8 cellular contexts compared by ENCODE assay signal in genomic region chr6:136549359-136550044, GRCh38. TPM values are rescaled to one million over a fixed set of nuclear protein-coding genes. Genes with fewer than 3 reads are reported as not detected.
DNase-seq lines count a peak whose midpoint lies in the region; ATAC-seq and TF ChIP-seq lines count a peak whose summit lies in the region.

No MANE protein-coding gene starts in this region.

- H3K4me3 Mint-ChIP-seq in CD4-positive, alpha-beta T cell, result peak overlapping the region; percentile 84
- H3K4me3 Mint-ChIP-seq in GM23338, result peak overlapping the region; percentile 88

- H3K23ac ChIP-seq in mesenchymal stem cell (ENCODE audit: low read length in 2 of 2), result peak overlapping the region in 1 of 2 experiments; percentile 72

- H3K4ac ChIP-seq in mesenchymal stem cell (ENCODE audit: low read depth in 1 of 2, low read length in 2 of 2), result peak overlapping the region in 1 of 2 experiments; percentile 19

- no peaks in the 10 kb centered on the region for H3K36me3 Mint-ChIP-seq in CD4-positive, alpha-beta T cell (ENCODE audit: low read depth)
- no peaks in the 10 kb centered on the region; the same call in 2 of the 3 replicates for H3K36me3 Mint-ChIP-seq in GM23338 (ENCODE audit: low read depth)

- peak overlapping the region; percentile 95 for H3K4me2 ChIP-seq in GM23338
- H3K4me2 ChIP-seq in PC-9, result peak overlapping the region; percentile 84
- H3K4me2 ChIP-seq in mesenchymal stem cell (ENCODE audit: low read length, poor library complexity, severe bottlenecking), result peak overlapping the region; percentile 99

- H3K79me2 ChIP-seq in GM23338 (replicated peaks; ENCODE audit: insufficient read depth), result peaks cover 52% of the 10 kb centered on the region
- peaks cover 52% of the 10 kb centered on the region for H3K79me2 ChIP-seq in PC-9 (ENCODE audit: low read depth)

- H3K18ac ChIP-seq in mesenchymal stem cell (ENCODE audit: low read depth in 1 of 2, low read length in 2 of 2), result peak overlapping the region in 1 of 2 experiments; percentile 16

- no peak overlapping the region for H2AK5ac ChIP-seq in mesenchymal stem cell (ENCODE audit: low read length, severe bottlenecking)

- H3K4me1 ChIP-seq in GM23338 (ENCODE audit: insufficient read depth) (peaks cover 43% of the 10 kb centered on the region), PC-9 (replicated peaks; ENCODE audit: insufficient read depth) (peaks cover 28% of the 10 kb centered on the region), duodenal mucosa (ENCODE audit: control insufficient read depth in 1 of 2, insufficient read depth in 2 of 2, low read length in 2 of 2) (peaks cover 14 to 27% of the 10 kb centered on the region in 2 donors), mesenchymal stem cell (ENCODE audit: control insufficient read depth, insufficient read depth, low read depth, low read length) (peaks cover 21% of the 10 kb centered on the region), tibial artery (peaks cover 0 to 20% (median 8%) of the 10 kb centered on the region in 4 donors)

- H3K9me2 ChIP-seq in GM23338 (ENCODE audit: insufficient read depth), result no peaks in the 10 kb centered on the region
- H3K9me2 ChIP-seq in PC-9 (ENCODE audit: insufficient read depth), result no peaks in the 10 kb centered on the region

- no peak overlapping the region for H2BK5ac ChIP-seq in mesenchymal stem cell (ENCODE audit: low read depth, low read length, poor library complexity, severe bottlenecking)

- BruUV-seq in PC-9 (replicated peaks; lab: Mats Ljungman, UMichigan), result no TSS peak

- no peaks in the 10 kb centered on the region for H3K9me3 ChIP-seq in CD4-positive, alpha-beta T cell (ENCODE audit: control insufficient read depth, low read length)
- H3K9me3 ChIP-seq in PC-9 (ENCODE audit: insufficient read depth, low read depth) (no peaks in the 10 kb centered on the region), duodenal mucosa (ENCODE audit: control insufficient read depth in 1 of 2, low read length in 2 of 2) (no peaks in the 10 kb centered on the region), mesenchymal stem cell (ENCODE audit: control insufficient read depth, low read length) (no peaks in the 10 kb centered on the region), tibial artery (no peaks in the 10 kb centered on the region)

- H4K20me1 ChIP-seq in GM23338 (replicated peaks; ENCODE audit: insufficient read depth) (peaks cover 4% of the 10 kb centered on the region), PC-9 (ENCODE audit: insufficient read depth) (peaks cover 12% of the 10 kb centered on the region)

- intact Hi-C loops in CD4-positive, alpha-beta T cell (cut with DNase I, micrococcal nuclease), result loop anchor here in 1 of 2 experiments (10.0 kb wide), 1 partner anchor 1045 kb away; no protein-coding TSS in a partner anchor
- intact Hi-C loops in PC-9 (cut with micrococcal nuclease; ENCODE audit: unreplicated experiment) (loop anchor here (1.0 to 10.0 kb wide), 5 partner anchors 175 to 1042 kb away; partner anchors contain the start of genes BCLAF1 and MTFR2), tibial artery (cut with DNase I; ENCODE audit: low total_unique reads) (no loop called here)

- ATAC-seq in CD4-positive, alpha-beta T cell (ENCODE audit: poor library complexity), result no peak
- peak; percentile 9 for ATAC-seq in GM23338

- H3K36me3 ChIP-seq in GM23338 (ENCODE audit: insufficient read depth) (no peaks in the 10 kb centered on the region), PC-9 (ENCODE audit: low read depth) (no peaks in the 10 kb centered on the region), duodenal mucosa (ENCODE audit: control insufficient read depth in 1 of 2, insufficient read depth in 2 of 2, low read length in 2 of 2) (no peaks in the 10 kb centered on the region), mesenchymal stem cell (ENCODE audit: control insufficient read depth in 1 of 2, insufficient read depth in 2 of 2, low read depth in 1 of 2, low read length in 2 of 2) (peaks cover 0 to 3% of the 10 kb centered on the region in 2 experiments), tibial artery (no peaks in the 10 kb centered on the region)

- H2BK120ac ChIP-seq in mesenchymal stem cell (ENCODE audit: low read depth, low read length), result no peak overlapping the region

- H3F3A ChIP-seq in GM23338 (replicated peaks; ENCODE audit: low read depth), result 0 out of 2 replicates have a peak, but pooled peaks cover 6% of the 10 kb centered on the region
- peaks cover 8% of the 10 kb centered on the region; the same call in 1 of the 2 replicates for H3F3A ChIP-seq in PC-9 (ENCODE audit: insufficient read depth, low read depth)

- no peak for TF ChIP-seq CTCF in CD4-positive, alpha-beta T cell (IDR thresholded peaks at IDR 0.05)
- TF ChIP-seq CTCF in GM23338 (conservative IDR thresholded peaks at IDR 0.05; ENCODE audit: low read depth in 2 of 2) (no peak), PC-9 (conservative IDR thresholded peaks at IDR 0.05) (no peak), tibial artery (IDR thresholded peaks at IDR 0.05) (no peak)

- DNase-seq in CD4-positive, alpha-beta T cell, result no peak
- peak; percentile 64 for DNase-seq in GM23338 (ENCODE audit: low spot score)
- DNase-seq in PC-9, result peak; percentile 36 to 58
- peak; percentile 36 for DNase-seq in mesenchymal stem cell
- no peak for DNase-seq in tibial artery
- no peak for DNase-seq in NCI-H2081 treated with DMSO at 0.1 percent for 48 hours (lab: John Stamatoyannopoulos, UW)
- DNase-seq in KG1 (lab: John Stamatoyannopoulos, UW), result no peak

- WGBS in mesenchymal stem cell, result 3% methylated on average over 38 of the region's 42 CpGs

- peak overlapping the region; percentile 36 for H4K8ac ChIP-seq in mesenchymal stem cell (ENCODE audit: low read length)

- CTCF ChIA-PET in CD4-positive, alpha-beta T cell (lab: Charles Lee), result interaction anchor here (1.6 to 1.8 kb wide), 2 partner anchors 17 to 243 kb away, joined by 4 to 6 read pairs; partner anchors contain the start of gene MAP3K5
- CTCF ChIA-PET in PC-9 (lab: Charles Lee), result interaction anchor here (0.6 kb wide), 1 partner anchor 240 kb away, joined by 13 read pairs; no protein-coding TSS in a partner anchor

- no peak overlapping the region for H4K91ac ChIP-seq in mesenchymal stem cell (ENCODE audit: low read length)

- H3K4me1 Mint-ChIP-seq in CD4-positive, alpha-beta T cell (ENCODE audit: low read depth), result peaks cover 14% of the 10 kb centered on the region
- peaks cover 44% of the 10 kb centered on the region for H3K4me1 Mint-ChIP-seq in GM23338

- H3K27ac ChIP-seq in CD4-positive, alpha-beta T cell (ENCODE audit: low read depth, low read length), result no peak overlapping the region
- no peak overlapping the region for H3K27ac ChIP-seq in GM23338 (ENCODE audit: low read depth)
- H3K27ac ChIP-seq in PC-9, result peak overlapping the region; percentile 49
- no peak overlapping the region for H3K27ac ChIP-seq in duodenal mucosa (ENCODE audit: low read depth, low read length)
- H3K27ac ChIP-seq in mesenchymal stem cell (ENCODE audit: low read length, poor library complexity, severe bottlenecking), result no peak overlapping the region
- H3K27ac ChIP-seq in tibial artery, result peak overlapping the region; percentile 41 to 61

- no peak overlapping the region for H3K27ac Mint-ChIP-seq in CD4-positive, alpha-beta T cell
- H3K27ac Mint-ChIP-seq in GM23338, result peak overlapping the region; percentile 91; the same call in 1 of the 2 replicates

- H3K79me1 ChIP-seq in mesenchymal stem cell (replicated peaks; ENCODE audit: low read length, poor library complexity, severe bottlenecking), result no peaks in the 10 kb centered on the region

- peak overlapping the region; percentile 93 for H3K4me3 ChIP-seq in GM23338
- H3K4me3 ChIP-seq in PC-9, result peak overlapping the region; percentile 85
- peak overlapping the region; percentile 69 to 79 for H3K4me3 ChIP-seq in duodenal mucosa (ENCODE audit: low read depth in 1 of 2, low read length in 2 of 2)
- H3K4me3 ChIP-seq in mesenchymal stem cell (ENCODE audit: insufficient read depth in 1 of 2, low read depth in 1 of 2, low read length in 2 of 2), result peak overlapping the region; percentile 78 to 88
- peak overlapping the region; percentile 72 to 81 for H3K4me3 ChIP-seq in tibial artery

- no peak overlapping the region for H2BK12ac ChIP-seq in mesenchymal stem cell (ENCODE audit: low read length in 2 of 2)

- peak overlapping the region in 1 of 2 experiments; percentile 22 for H3K14ac ChIP-seq in mesenchymal stem cell (ENCODE audit: low read length in 2 of 2)

- no peaks in the 10 kb centered on the region for H3K9me3 Mint-ChIP-seq in CD4-positive, alpha-beta T cell
- no peaks in the 10 kb centered on the region for H3K9me3 Mint-ChIP-seq in GM23338

- H3K9ac ChIP-seq in duodenal mucosa (ENCODE audit: low read depth in 1 of 2, low read length in 2 of 2) (peak overlapping the region; percentile 70 to 71), mesenchymal stem cell (ENCODE audit: low read length) (peak overlapping the region; percentile 67)

- H3K27me3 ChIP-seq in CD4-positive, alpha-beta T cell (ENCODE audit: control insufficient read depth, insufficient read depth, low read length), result peaks cover 37% of the 10 kb centered on the region
- H3K27me3 ChIP-seq in GM23338 (ENCODE audit: insufficient read depth) (peaks cover 36% of the 10 kb centered on the region), PC-9 (ENCODE audit: insufficient read depth, low read depth) (no peaks in the 10 kb centered on the region), duodenal mucosa (ENCODE audit: control insufficient read depth in 1 of 2, insufficient read depth in 2 of 2, low read length in 2 of 2) (peaks cover 0 to 5% of the 10 kb centered on the region in 2 donors), mesenchymal stem cell (ENCODE audit: control insufficient read depth in 1 of 2, insufficient read depth in 1 of 2, low read length in 2 of 2) (peaks cover 9 to 49% of the 10 kb centered on the region in 2 experiments), tibial artery (peaks cover 0 to 2% of the 10 kb centered on the region in 2 donors)

- peak overlapping the region; percentile 25 for H2AFZ ChIP-seq in GM23338
- H2AFZ ChIP-seq in PC-9, result peak overlapping the region; percentile 91
- H2AFZ ChIP-seq in mesenchymal stem cell (ENCODE audit: low read depth, low read length), result peak overlapping the region; percentile 88

- peaks cover 55% of the 10 kb centered on the region for H3K27me3 Mint-ChIP-seq in CD4-positive, alpha-beta T cell
- peaks cover 10% of the 10 kb centered on the region for H3K27me3 Mint-ChIP-seq in GM23338 (ENCODE audit: insufficient read depth, low read depth, poor library complexity)

- POLR2A ChIA-PET in CD4-positive, alpha-beta T cell (lab: Charles Lee), result interaction anchor here (1.0 kb wide), 1 partner anchor 11 kb away, joined by 3 read pairs; no protein-coding TSS in a partner anchor
- POLR2A ChIA-PET in PC-9 (lab: Charles Lee; ENCODE audit: unreplicated experiment), result interaction anchor here (0.6 to 1.2 kb wide), 3 partner anchors 61 to 268 kb away, joined by 3 to 4 read pairs (median 4); partner anchors contain the start of gene MAP3K5

- peak overlapping the region; percentile 46 for H2BK15ac ChIP-seq in mesenchymal stem cell (ENCODE audit: low read depth, poor library complexity, severe bottlenecking)

TF ChIP-seq in GM23338, 12 proteins besides CTCF, POLR2A, EP300 and RAD21 (continues in another document):
- no peak for TF ChIP-seq EZH2phosphoT487 (IDR thresholded peaks at IDR 0.05; ENCODE audit: unreplicated experiment)

RNA-seq across cellular contexts. Expression of gene MAP7, which starts 0.7 kb away (rescaled TPM):
- under 1 TPM; 0.45 to 0.49 TPM for total RNA-seq in CD4-positive, alpha-beta T cell
- 47.8 and 49.2 TPM in 2 replicates for total RNA-seq in GM23338 (2014; rRNA removed; shearing (Covaris generic))
- polyA plus RNA-seq in GM23338 (2016; fragmentation: Nextera tagmentation; extraction: Ambion mirVana), result 43.2 and 44.7 TPM in 2 replicates
- total RNA-seq in PC-9 (2021), result 27.5 and 33.7 TPM in 2 replicates
- polyA plus RNA-seq in mesenchymal stem cell (2013, experiment 1 of 2), result 0.61 TPM
- 0.55 TPM for polyA plus RNA-seq in mesenchymal stem cell (2013, experiment 2 of 2)

Comparison
In these comparisons a context has a peak if more than half of its experiments do, and no peak if none do; other contexts are left out.
1. DNase-seq: peak in GM23338 (single experiment), PC-9 (2 of 2) and mesenchymal stem cell (single experiment); none in CD4-positive, alpha-beta T cell (0 of 10), tibial artery (0 of 2), NCI-H2081 treated with DMSO at 0.1 percent for 48 hours (single experiment) and KG1 (single experiment).
2. H3K27ac ChIP-seq: peak in PC-9 (single experiment) and tibial artery (2 of 2); none in CD4-positive, alpha-beta T cell (single experiment), GM23338 (single experiment), duodenal mucosa (single experiment) and mesenchymal stem cell (single experiment).
3. H2AFZ ChIP-seq: peak in every context shown above with its lines; median percentile 91 in PC-9; 88 in mesenchymal stem cell; 25 in GM23338.
4. RNA of gene MAP7, which starts 0.7 kb away (total RNA-seq): 47.8 to 49.2 TPM in GM23338 and 27.5 to 33.7 TPM in PC-9; 0.45 to 0.49 TPM in CD4-positive, alpha-beta T cell; every median in the first group is over 10 times any median in the second.
5. Peak in every context shown above with its lines, with median percentiles within 50 percentile points of each other: H3K4me2 ChIP-seq and H3K4me3 ChIP-seq.